Comparison of ENCODE assay signal across 14 cellular contexts in genomic region chr20:56731496-56731895, GRCh38.
DNase-seq lines count a peak whose midpoint lies in the region; ATAC-seq, FAIRE-seq and TF ChIP-seq lines count a peak whose summit lies in the region.
"Had no signal": no experiment of that assay in that cellular context is flagged by ENCODE, and none has a peak within 500 bp of the region (broad histone marks: within the 10 kb centered on the region; RNA-seq: fewer than 3 reads in every experiment).

No MANE protein-coding gene starts in this region.

- FAIRE-seq in K562 (lab: Jason Lieb, UNC): no peak
- FAIRE-seq: G401.6, GM12878 had no signal

- H3K9ac ChIP-seq in K562 (ENCODE audit: insufficient read depth in 1 of 2, low read depth in 2 of 2, low read length in 2 of 2): no peak overlapping the region

- no peaks in the 10 kb centered on the region for H3K9me3 ChIP-seq in K562 (replicated peaks; ENCODE audit: control insufficient read depth, insufficient read depth, low read depth, low read length)

- in situ Hi-C loops in K562 (cut with MboI): no loop called here

- 2% methylated on average over 4 of the region's 4 CpGs for WGBS in K562 (ENCODE audit: insufficient coverage, low coverage, missing lambda C conversion rate)

- POLR2A ChIA-PET in K562 (lab: Yijun Ruan, JAX): no interaction called here

- TF ChIP-seq CTCF in K562 (IDR thresholded peaks at IDR 0.05 in 2 of 3, conservative IDR thresholded peaks at IDR 0.05 in 1 of 3; ENCODE audit: insufficient read depth in 2 of 3, low read depth in 1 of 3, low read length in 3 of 3) (no peak), type B pancreatic cell (conservative IDR thresholded peaks at IDR 0.05) (no peak)

- CTCF ChIA-PET in K562 (lab: Yijun Ruan, JAX; ENCODE audit: low intra/inter-chr PET ratio): no interaction called here

- ATAC-seq in K562 (no peak), left colon (peak; percentile 78), HG02642 (IDR thresholded peaks at IDR 0.05; ENCODE audit: poor library complexity, unreplicated experiment) (no peak)
- ATAC-seq: CD8-positive, alpha-beta T cell; GM12878 had no signal

- no peak for DNase-seq in K562 (ENCODE audit: extremely low read depth in 1 of 4, low spot score in 3 of 4)
- DNase-seq in left colon: no peak
- no peak for DNase-seq in type B pancreatic cell (ENCODE audit: extremely low spot score, unreplicated experiment)
- DNase-seq in NCI-H2196 treated with DMSO at 0.1 percent for 48 hours (lab: John Stamatoyannopoulos, UW; ENCODE audit: unreplicated experiment): no peak
- DNase-seq in NCI-H345 treated with DMSO at 0.1 percent for 48 hours (lab: John Stamatoyannopoulos, UW; ENCODE audit: unreplicated experiment): no peak
- DNase-seq: Caco-2; CD8-positive, alpha-beta T cell; DMS153; DND-41; GOT3; HCEC 1CT had no signal

- no peak overlapping the region for H3K4me3 Mint-ChIP-seq in type B pancreatic cell
- H3K4me3 Mint-ChIP-seq: CD8-positive, alpha-beta T cell had no signal

- H4K20me1 ChIP-seq in K562 (replicated peaks; ENCODE audit: control insufficient read depth, insufficient read depth, low read length): no peaks in the 10 kb centered on the region

- H3K27ac ChIP-seq in K562 (ENCODE audit: extremely low read depth, low read depth, low read length): no peak overlapping the region

- H3K27me3 ChIP-seq in K562 (ENCODE audit: control insufficient read depth in 2 of 2, insufficient read depth in 2 of 2, low read length in 2 of 2): peaks cover 3 to 5% of the 10 kb centered on the region in 2 experiments; a peak in 3 of 5 replicates

- no TSS peak for BruUV-seq in K562 (replicated peaks; lab: Mats Ljungman, UMichigan)

- H3K9me3 Mint-ChIP-seq in type B pancreatic cell: peaks cover 5% of the 10 kb centered on the region
- H3K9me3 Mint-ChIP-seq: CD8-positive, alpha-beta T cell had no signal

- H3K36me3 Mint-ChIP-seq in type B pancreatic cell: no peaks in the 10 kb centered on the region
- H3K36me3 Mint-ChIP-seq: CD8-positive, alpha-beta T cell had no signal

- peaks cover 22% of the 10 kb centered on the region for H3K4me1 Mint-ChIP-seq in type B pancreatic cell (ENCODE audit: unreplicated experiment)

- intact Hi-C loops in K562 (cut with micrococcal nuclease) (no loop called here), left colon (cut with DNase I, micrococcal nuclease) (no loop called here)

- peaks cover 13% of the 10 kb centered on the region for H3K27me3 Mint-ChIP-seq in type B pancreatic cell

- no peaks in the 10 kb centered on the region for H3K36me3 ChIP-seq in K562 (ENCODE audit: control insufficient read depth, insufficient read depth, low read length)

- no peak overlapping the region for H2AFZ ChIP-seq in K562 (ENCODE audit: low read depth, low read length)

- no peak overlapping the region for H3K4me3 ChIP-seq in K562
- H3K4me3 ChIP-seq: GM12878 had no signal

- no peak for TF ChIP-seq RAD21 in K562 (CRISPR knock-in tag; conservative IDR thresholded peaks at IDR 0.05 in 1 of 2, IDR thresholded peaks at IDR 0.05 in 1 of 2)

- no peaks in the 10 kb centered on the region for H3K79me2 ChIP-seq in K562 (ENCODE audit: control insufficient read depth, insufficient read depth, low read length)

- no peaks in the 10 kb centered on the region for H3K9me1 ChIP-seq in K562 (ENCODE audit: control insufficient read depth, insufficient read depth, low read length)

- no peak for TF ChIP-seq EP300 in K562 (IDR thresholded peaks at IDR 0.05; ENCODE audit: low read length)

- peak overlapping the region; percentile 41 for H3K27ac Mint-ChIP-seq in type B pancreatic cell
- H3K27ac Mint-ChIP-seq: CD8-positive, alpha-beta T cell had no signal

- TF ChIP-seq POLR2A in K562 (conservative IDR thresholded peaks at IDR 0.05): no peak

- H3K4me1 ChIP-seq in K562 (replicated peaks in 1 of 2; ENCODE audit: control insufficient read depth in 2 of 2, insufficient read depth in 2 of 2, low read length in 2 of 2): no peaks in the 10 kb centered on the region

- no peak overlapping the region for H3K4me2 ChIP-seq in K562 (ENCODE audit: insufficient read depth, low read length)

TF ChIP-seq in K562, 482 proteins besides CTCF, POLR2A, EP300 and RAD21:
- TF ChIP-seq MEIS2 (IDR thresholded peaks at IDR 0.05; ENCODE audit: partially characterized antibody) (peak; percentile 18), ZNF212 (CRISPR knock-in tag; IDR thresholded peaks at IDR 0.05) (no peak), PML (IDR thresholded peaks at IDR 0.05; ENCODE audit: low read length) (no peak), ZNF253 (CRISPR knock-in tag; conservative IDR thresholded peaks at IDR 0.05) (no peak), CBFA2T3 (IDR thresholded peaks at IDR 0.05) (no peak), ZNF644 (tag; IDR thresholded peaks at IDR 0.05; ENCODE audit: low read depth) (no peak), ZNF354B (CRISPR knock-in tag; IDR thresholded peaks at IDR 0.05) (no peak), RUNX1 (IDR thresholded peaks at IDR 0.05; ENCODE audit: low read depth) (no peak), PKNOX1 (IDR thresholded peaks at IDR 0.05) (0 out of 2 replicates have a peak, but pooled peaks have one; percentile 10), TAF7 (tag; IDR thresholded peaks at IDR 0.05) (no peak), E2F3 (CRISPR knock-in tag; IDR thresholded peaks at IDR 0.05) (no peak)
